In the genomic region with DNA sequence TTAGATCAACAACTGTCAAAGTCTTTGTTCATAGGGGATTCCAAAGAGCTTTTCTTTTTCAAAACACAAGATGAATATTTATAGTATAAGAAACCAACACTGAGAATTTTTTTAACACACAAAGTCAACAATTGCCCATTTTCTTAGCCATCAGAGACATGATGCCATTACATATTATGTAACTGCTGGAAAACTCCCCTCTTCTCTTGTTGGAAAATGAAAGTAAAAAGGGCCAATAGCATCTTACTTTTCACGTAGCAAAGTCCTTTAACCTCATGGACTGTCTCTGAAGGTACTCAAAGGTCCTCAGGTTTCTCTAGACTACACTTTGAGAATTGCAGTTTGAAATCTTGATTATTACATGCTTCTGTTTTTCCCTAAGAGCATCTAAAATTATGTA, we compare ENCODE assay signal across 22 cellular contexts.
"Had no signal": no experiment of that assay in that cellular context is flagged by ENCODE, and none has a peak within 500 bp of the region (broad histone marks: within the 10 kb centered on the region; RNA-seq: fewer than 3 reads in every experiment).

No MANE protein-coding gene starts in this region.

- DNase-seq: activated CD4-positive, alpha-beta memory T cell treated with anti-CD3 and anti-CD28 coated beads, Interleukin-2, amount 10 ng/mL, durations not matched to agents 7 days and 5 days; activated CD4-positive, alpha-beta T cell treated with anti-CD3 and anti-CD28 coated beads for 1 hour; activated CD4-positive, alpha-beta T cell treated with anti-CD3 and anti-CD28 coated beads for 4 hours; activated CD4-positive, alpha-beta T cell treated with anti-CD3 and anti-CD28 coated beads, Interleukin-2, amount 10 ng/mL, durations not matched to agents 7 days and 5 days; activated CD4-positive, alpha-beta T cell treated with anti-CD3 and anti-CD28 coated beads, Interleukin-2, amount 50 U/mL, for 4 hours; activated effector memory CD4-positive, alpha-beta T cell treated with Interleukin-2 at 50 U/mL for 16 hours; activated gamma-delta T cell treated with Interleukin-2 at 50 U/mL for 16 hours; activated naive CD4-positive, alpha-beta T cell treated with anti-CD3 and anti-CD28 coated beads, Interleukin-2, amount 50 U/mL, for 16 hours; activated naive CD4-positive, alpha-beta T cell treated with Interleukin-2 at 50 U/mL for 16 hours; activated T-cell treated with anti-CD3 and anti-CD28 coated beads, Interleukin-2, amount 50 U/mL, for 4 hours; amniotic stem cell; anterior cingulate cortex; body of pancreas; caudate nucleus; effector memory CD4-positive, alpha-beta T cell; endodermal cell; foreskin fibroblast; head of caudate nucleus; T-helper 1 cell; T-helper 2 cell had no signal

- H3K27me3 ChIP-seq: body of pancreas had no signal

- H3K27ac ChIP-seq: body of pancreas had no signal

- H3K4me1 ChIP-seq: body of pancreas had no signal

- H3K9me3 ChIP-seq: body of pancreas had no signal

- H3K4me3 ChIP-seq: body of pancreas had no signal

- ATAC-seq: activated T-cell treated with anti-CD3 and anti-CD28 coated beads, Interleukin-2, amount 50 U/mL, for 4 hours; activated T-helper 17 cell treated with anti-CD3 and anti-CD28 coated beads, Interleukin-2, amount 50 U/mL, for 72 hours; body of pancreas; esophagus mucosa had no signal
